Comparison of ENCODE assay signal across 9 cellular contexts in genomic region chr19:34712606-34713261, GRCh38. TPM values are rescaled to one million over a fixed set of nuclear protein-coding genes. Genes with fewer than 3 reads are reported as not detected.
DNase-seq lines count a peak whose midpoint lies in the region; ATAC-seq and TF ChIP-seq lines count a peak whose summit lies in the region.
"Had no signal": no experiment of that assay in that cellular context is flagged by ENCODE, and none has a peak within 500 bp of the region (broad histone marks: within the 10 kb centered on the region; RNA-seq: fewer than 3 reads in every experiment).

No MANE protein-coding gene starts in this region.

- peaks cover 6% of the 10 kb centered on the region for H3K4me1 Mint-ChIP-seq in stimulated activated effector memory CD8-positive, alpha-beta T cell treated with anti-CD3 and anti-CD28 coated beads, Interleukin-12 subunit alpha, Interleukin-12 subunit beta, amount 100 ng/mL, for 72 hours

- no peaks in the 10 kb centered on the region for H3K36me3 Mint-ChIP-seq in stimulated activated effector memory CD8-positive, alpha-beta T cell treated with anti-CD3 and anti-CD28 coated beads, Interleukin-12 subunit alpha, Interleukin-12 subunit beta, amount 100 ng/mL, for 72 hours

- peak; percentile 40; the same call in 1 of the 2 replicates for TF ChIP-seq CTCF in WERI-Rb-1 (IDR thresholded peaks at IDR 0.05; ENCODE audit: low read depth, low read length)

- no peak overlapping the region for H3K27ac Mint-ChIP-seq in stimulated activated effector memory CD8-positive, alpha-beta T cell treated with anti-CD3 and anti-CD28 coated beads, Interleukin-12 subunit alpha, Interleukin-12 subunit beta, amount 100 ng/mL, for 72 hours

- peak; percentile 70 for ATAC-seq in stimulated activated effector memory CD8-positive, alpha-beta T cell treated with anti-CD3 and anti-CD28 coated beads, Interleukin-12 subunit alpha, Interleukin-12 subunit beta, amount 100 ng/mL, for 72 hours
- ATAC-seq in HG02870 (IDR thresholded peaks at IDR 0.05; ENCODE audit: unreplicated experiment), result no peak

- peaks cover 7% of the 10 kb centered on the region for H3K9me3 Mint-ChIP-seq in stimulated activated effector memory CD8-positive, alpha-beta T cell treated with anti-CD3 and anti-CD28 coated beads, Interleukin-12 subunit alpha, Interleukin-12 subunit beta, amount 100 ng/mL, for 72 hours

- no peak overlapping the region for H3K27ac ChIP-seq in WERI-Rb-1
- H3K27ac ChIP-seq: skin epidermis had no signal

- H3K4me3 ChIP-seq in WERI-Rb-1 (ENCODE audit: low read depth, low read length), result no peak overlapping the region
- H3K4me3 ChIP-seq: skin epidermis had no signal

- DNase-seq in AG20443 (ENCODE audit: low spot score), result peak; percentile 85
- peak; percentile 91 for DNase-seq in H4 (ENCODE audit: low spot score)
- DNase-seq in NCI-H2227 (lab: John Stamatoyannopoulos, UW; ENCODE audit: unreplicated experiment), result peak; percentile 98
- peak; percentile 56 for DNase-seq in WERI-Rb-1
- DNase-seq in effector CD4-positive, alpha-beta T cell, result peak; percentile 60
- DNase-seq in lung microvascular endothelial cell (ENCODE audit: low read depth in 2 of 2), result peak; percentile 86 to 93
- DNase-seq in stimulated activated effector memory CD8-positive, alpha-beta T cell treated with anti-CD3 and anti-CD28 coated beads, Interleukin-12 subunit alpha, Interleukin-12 subunit beta, amount 100 ng/mL, for 72 hours (ENCODE audit: low spot score in 2 of 2), result peak; percentile 40 to 72

- no peak overlapping the region for H3K4me3 Mint-ChIP-seq in stimulated activated effector memory CD8-positive, alpha-beta T cell treated with anti-CD3 and anti-CD28 coated beads, Interleukin-12 subunit alpha, Interleukin-12 subunit beta, amount 100 ng/mL, for 72 hours

- no peaks in the 10 kb centered on the region for H3K36me3 ChIP-seq in WERI-Rb-1

- H3K27me3 ChIP-seq in WERI-Rb-1 (ENCODE audit: insufficient read depth, low read depth, severe bottlenecking), result peaks cover 12% of the 10 kb centered on the region

- peaks cover 11% of the 10 kb centered on the region for H3K9me3 ChIP-seq in WERI-Rb-1 (ENCODE audit: severe bottlenecking)

RNA-seq across cellular contexts. Expression of gene ZNF181, which starts 21.3 kb away (rescaled TPM):
- 13.0 and 20.3 TPM in 2 replicates for total RNA-seq in H4 (2014; rRNA removed; shearing (Covaris generic))
- 10.5 and 19.0 TPM in 2 replicates for total RNA-seq in lung microvascular endothelial cell

RNA-seq across cellular contexts. Expression of gene ZNF302, which starts 35.3 kb away (rescaled TPM):
- total RNA-seq in H4 (2014; rRNA removed; shearing (Covaris generic)), result 15.7 and 27.7 TPM in 2 replicates
- total RNA-seq in lung microvascular endothelial cell, result 8.7 and 11.9 TPM in 2 replicates

RNA-seq across cellular contexts. Expression of gene SCGB2B2, which starts 35.8 kb away (rescaled TPM):
- total RNA-seq in H4 (2014; rRNA removed; shearing (Covaris generic)), result 0.35 TPM in 1 of 2 replicates, not detected in the other
- total RNA-seq in lung microvascular endothelial cell, result not detected in 2 replicates
